Comparison of ENCODE assay signal across 8 cellular contexts in the genomic region with DNA sequence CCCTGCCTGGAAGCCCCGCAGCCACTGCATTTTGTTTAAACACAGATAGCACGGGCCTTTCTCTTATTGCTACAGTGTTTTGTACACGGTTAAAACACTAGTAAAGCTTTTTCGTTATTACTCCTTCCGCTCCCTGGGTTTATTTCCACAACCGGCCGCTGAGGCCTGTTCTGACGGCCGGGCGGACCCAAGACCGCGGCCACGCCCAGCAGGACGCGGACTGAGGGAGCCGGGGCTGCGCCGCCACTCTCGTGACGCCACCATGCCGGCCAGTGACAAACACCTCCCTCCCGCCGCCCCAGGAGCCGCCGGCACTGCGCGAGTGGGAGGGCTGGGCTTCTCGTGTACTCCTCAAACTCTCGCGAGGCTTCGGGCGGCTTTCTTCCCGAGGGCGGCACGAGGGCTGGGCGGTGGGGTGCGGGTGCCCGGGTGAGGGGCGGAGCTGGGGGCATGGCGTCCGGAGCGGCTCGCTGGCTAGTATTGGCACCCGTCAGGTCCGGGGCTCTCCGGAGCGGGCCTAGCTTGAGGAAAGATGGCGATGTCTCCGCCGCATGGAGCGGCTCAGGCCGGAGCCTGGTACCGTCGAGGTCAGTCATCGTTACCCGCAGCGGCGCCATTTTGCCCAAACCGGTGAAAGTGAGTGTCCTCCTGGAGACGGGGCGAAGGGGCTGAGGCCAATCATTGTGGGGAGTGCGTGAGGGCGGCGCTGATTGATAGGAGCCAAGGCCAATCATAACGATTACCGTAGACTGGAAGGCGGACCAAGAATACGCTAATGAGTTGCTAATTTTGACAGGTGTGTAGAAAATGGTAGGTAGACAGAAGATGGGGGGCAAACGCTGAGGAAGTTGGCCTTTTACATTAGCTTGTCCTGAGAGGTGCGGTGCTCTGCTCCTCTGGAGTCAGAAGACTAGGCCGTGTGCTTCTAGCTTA. TPM values are rescaled to one million over a fixed set of nuclear protein-coding genes. Genes with fewer than 3 reads are reported as not detected.
DNase-seq lines count a peak whose midpoint lies in the region; ATAC-seq and TF ChIP-seq lines count a peak whose summit lies in the region.

A gene with protein sequence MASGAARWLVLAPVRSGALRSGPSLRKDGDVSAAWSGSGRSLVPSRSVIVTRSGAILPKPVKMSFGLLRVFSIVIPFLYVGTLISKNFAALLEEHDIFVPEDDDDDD (plus strand): TSS at position 382 of the 933 bp plus-strand sequence. CDS start 69 bp downstream, at position 451.

- H3K36me3 ChIP-seq in smooth muscle cell (ENCODE audit: low read depth): no peaks in the 10 kb centered on the region

- peak within 1 kb of the TSS; percentile 89 for H3K27ac Mint-ChIP-seq in WTC11

- H3F3A ChIP-seq in smooth muscle cell (ENCODE audit: low read depth): peaks cover 15% of the 10 kb centered on the region

- peak within 1 kb of the TSS; percentile 93 for H3K4me3 ChIP-seq in AG04450 (ENCODE audit: low read depth, low read length)
- H3K4me3 ChIP-seq in cardiac fibroblast (replicated peaks in 1 of 2; ENCODE audit: low read depth in 2 of 2, low read length in 2 of 2): peak within 1 kb of the TSS; percentile 73 to 86
- H3K4me3 ChIP-seq in smooth muscle cell: peak within 1 kb of the TSS; percentile 69

- H3K9ac ChIP-seq in smooth muscle cell (ENCODE audit: low read depth): peak within 1 kb of the TSS; percentile 89

- H3K4me3 Mint-ChIP-seq in WTC11: peak within 1 kb of the TSS; percentile 95

- peaks cover 5% of the 10 kb centered on the region for H3K36me3 Mint-ChIP-seq in WTC11

- under 1% methylated on average over 69 of the region's 71 CpGs for WGBS in smooth muscle cell (ENCODE audit: low lambda C conversion rate)

- no peaks in the 10 kb centered on the region for H3K27me3 Mint-ChIP-seq in WTC11 (ENCODE audit: low read depth)

- H2AFZ ChIP-seq in smooth muscle cell (ENCODE audit: low read depth): peak within 1 kb of the TSS; percentile 92

- H3K79me2 ChIP-seq in smooth muscle cell (ENCODE audit: low read depth): peaks cover 19% of the 10 kb centered on the region

- H3K27me3 ChIP-seq in AG04450 (ENCODE audit: control insufficient read depth, insufficient read depth, low read length): no peaks in the 10 kb centered on the region
- H3K27me3 ChIP-seq in smooth muscle cell (ENCODE audit: low read depth): no peaks in the 10 kb centered on the region

- H4K20me1 ChIP-seq in smooth muscle cell (ENCODE audit: low read depth): no peaks in the 10 kb centered on the region

- CTCF ChIA-PET in AG04450 (lab: Charles Lee): interaction anchor here (0.9 to 1.0 kb wide), 2 partner anchors 9 to 12 kb away, joined by 3 to 4 read pairs; partner anchors contain the start of gene NAGA
- CTCF ChIA-PET in WTC11 (lab: Charles Lee): interaction anchor here (0.5 to 3.8 kb wide), 8 partner anchors 11 to 1690 kb away, joined by 3 to 27 read pairs (median 4); partner anchors contain the start of genes NDUFA6 and SREBF2

- H3K27ac ChIP-seq in AG04450 (ENCODE audit: low read depth, low read length): peak within 1 kb of the TSS; percentile 93
- peak within 1 kb of the TSS; percentile 98 for H3K27ac ChIP-seq in smooth muscle cell (ENCODE audit: low read depth)

- H3K4me2 ChIP-seq in smooth muscle cell: peak within 1 kb of the TSS; percentile 92

- H3K4me1 ChIP-seq in smooth muscle cell (ENCODE audit: low read depth): peaks cover 12% of the 10 kb centered on the region

- peaks cover 24% of the 10 kb centered on the region for H3K4me1 Mint-ChIP-seq in WTC11

- H3K9me3 Mint-ChIP-seq in WTC11: no peaks in the 10 kb centered on the region

- H3K9me3 ChIP-seq in AG04450 (ENCODE audit: control insufficient read depth, insufficient read depth, low read length): peaks cover 7% of the 10 kb centered on the region
- H3K9me3 ChIP-seq in smooth muscle cell (replicated peaks; ENCODE audit: low read depth): no peaks in the 10 kb centered on the region

- TF ChIP-seq CTCF in AG04450 (IDR thresholded peaks at IDR 0.05; ENCODE audit: low read depth, low read length) (no peak), WTC11 (IDR thresholded peaks at IDR 0.05) (no peak), cardiac fibroblast (IDR thresholded peaks at IDR 0.05; ENCODE audit: low read depth, low read length) (no peak), smooth muscle cell (IDR thresholded peaks at IDR 0.05; ENCODE audit: borderline replicate concordance, insufficient read depth, poor library complexity, severe bottlenecking) (no peak)

- POLR2A ChIA-PET in AG04450 (lab: Yijun Ruan, JAX) (interaction anchor here (0.5 to 2.3 kb wide), 7 partner anchors 8 to 649 kb away, joined by 3 to 18 read pairs (median 4); partner anchors contain the start of genes NDUFA6 and WBP2NL), WTC11 (lab: Charles Lee) (interaction anchor here (0.6 to 3.1 kb wide), 5 partner anchors 10 to 390 kb away, joined by 3 to 16 read pairs (median 3); partner anchors contain the start of genes CENPM and NDUFA6)

- ATAC-seq in GM18909 (IDR thresholded peaks at IDR 0.05; ENCODE audit: poor library complexity, unreplicated experiment): peak; percentile 85
- peak; percentile 86 for ATAC-seq in HG03175 (IDR thresholded peaks at IDR 0.05; ENCODE audit: unreplicated experiment)
- peak; percentile 95 for ATAC-seq in WTC11

- peak; percentile 96 for DNase-seq in AG04450 (ENCODE audit: low read depth, low spot score)
- peak; percentile 84 for DNase-seq in NCI-H226
- peak; percentile 94 for DNase-seq in WTC11 (ENCODE audit: low spot score)
- DNase-seq in cardiac fibroblast (ENCODE audit: low read depth in 2 of 2): peak; percentile 99
- peak; percentile 97 for DNase-seq in iPS-NIHi7 (ENCODE audit: extremely low spot score)
- peak; percentile 99 for DNase-seq in smooth muscle cell (lab: John Stamatoyannopoulos, UW; ENCODE audit: unreplicated experiment)

TF ChIP-seq in WTC11, 78 proteins besides CTCF, POLR2A, EP300 and RAD21 (continues in another document):
- TF ChIP-seq NFE2L1 (CRISPR knock-in tag; IDR thresholded peaks at IDR 0.05) (no peak), ZMAT4 (CRISPR knock-in tag; IDR thresholded peaks at IDR 0.05) (0 out of 2 replicates have a peak, but pooled peaks have one; percentile 7), SMAD3 (CRISPR knock-in tag; IDR thresholded peaks at IDR 0.05; ENCODE audit: borderline replicate concordance) (0 out of 2 replicates have a peak, but pooled peaks have one; percentile 34), ZNF671 (CRISPR knock-in tag; IDR thresholded peaks at IDR 0.05) (no peak)
- TF ChIP-seq, protein P1, sequence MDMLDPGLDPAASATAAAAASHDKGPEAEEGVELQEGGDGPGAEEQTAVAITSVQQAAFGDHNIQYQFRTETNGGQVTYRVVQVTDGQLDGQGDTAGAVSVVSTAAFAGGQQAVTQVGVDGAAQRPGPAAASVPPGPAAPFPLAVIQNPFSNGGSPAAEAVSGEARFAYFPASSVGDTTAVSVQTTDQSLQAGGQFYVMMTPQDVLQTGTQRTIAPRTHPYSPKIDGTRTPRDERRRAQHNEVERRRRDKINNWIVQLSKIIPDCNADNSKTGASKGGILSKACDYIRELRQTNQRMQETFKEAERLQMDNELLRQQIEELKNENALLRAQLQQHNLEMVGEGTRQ (CRISPR knock-in tag; IDR thresholded peaks at IDR 0.05): 0 out of 2 replicates have a peak, but pooled peaks have one; percentile 27
- TF ChIP-seq, protein P2, sequence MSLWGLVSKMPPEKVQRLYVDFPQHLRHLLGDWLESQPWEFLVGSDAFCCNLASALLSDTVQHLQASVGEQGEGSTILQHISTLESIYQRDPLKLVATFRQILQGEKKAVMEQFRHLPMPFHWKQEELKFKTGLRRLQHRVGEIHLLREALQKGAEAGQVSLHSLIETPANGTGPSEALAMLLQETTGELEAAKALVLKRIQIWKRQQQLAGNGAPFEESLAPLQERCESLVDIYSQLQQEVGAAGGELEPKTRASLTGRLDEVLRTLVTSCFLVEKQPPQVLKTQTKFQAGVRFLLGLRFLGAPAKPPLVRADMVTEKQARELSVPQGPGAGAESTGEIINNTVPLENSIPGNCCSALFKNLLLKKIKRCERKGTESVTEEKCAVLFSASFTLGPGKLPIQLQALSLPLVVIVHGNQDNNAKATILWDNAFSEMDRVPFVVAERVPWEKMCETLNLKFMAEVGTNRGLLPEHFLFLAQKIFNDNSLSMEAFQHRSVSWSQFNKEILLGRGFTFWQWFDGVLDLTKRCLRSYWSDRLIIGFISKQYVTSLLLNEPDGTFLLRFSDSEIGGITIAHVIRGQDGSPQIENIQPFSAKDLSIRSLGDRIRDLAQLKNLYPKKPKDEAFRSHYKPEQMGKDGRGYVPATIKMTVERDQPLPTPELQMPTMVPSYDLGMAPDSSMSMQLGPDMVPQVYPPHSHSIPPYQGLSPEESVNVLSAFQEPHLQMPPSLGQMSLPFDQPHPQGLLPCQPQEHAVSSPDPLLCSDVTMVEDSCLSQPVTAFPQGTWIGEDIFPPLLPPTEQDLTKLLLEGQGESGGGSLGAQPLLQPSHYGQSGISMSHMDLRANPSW (CRISPR knock-in tag; conservative IDR thresholded peaks at IDR 0.05; ENCODE audit: low read depth): no peak
- TF ChIP-seq, protein P3, sequence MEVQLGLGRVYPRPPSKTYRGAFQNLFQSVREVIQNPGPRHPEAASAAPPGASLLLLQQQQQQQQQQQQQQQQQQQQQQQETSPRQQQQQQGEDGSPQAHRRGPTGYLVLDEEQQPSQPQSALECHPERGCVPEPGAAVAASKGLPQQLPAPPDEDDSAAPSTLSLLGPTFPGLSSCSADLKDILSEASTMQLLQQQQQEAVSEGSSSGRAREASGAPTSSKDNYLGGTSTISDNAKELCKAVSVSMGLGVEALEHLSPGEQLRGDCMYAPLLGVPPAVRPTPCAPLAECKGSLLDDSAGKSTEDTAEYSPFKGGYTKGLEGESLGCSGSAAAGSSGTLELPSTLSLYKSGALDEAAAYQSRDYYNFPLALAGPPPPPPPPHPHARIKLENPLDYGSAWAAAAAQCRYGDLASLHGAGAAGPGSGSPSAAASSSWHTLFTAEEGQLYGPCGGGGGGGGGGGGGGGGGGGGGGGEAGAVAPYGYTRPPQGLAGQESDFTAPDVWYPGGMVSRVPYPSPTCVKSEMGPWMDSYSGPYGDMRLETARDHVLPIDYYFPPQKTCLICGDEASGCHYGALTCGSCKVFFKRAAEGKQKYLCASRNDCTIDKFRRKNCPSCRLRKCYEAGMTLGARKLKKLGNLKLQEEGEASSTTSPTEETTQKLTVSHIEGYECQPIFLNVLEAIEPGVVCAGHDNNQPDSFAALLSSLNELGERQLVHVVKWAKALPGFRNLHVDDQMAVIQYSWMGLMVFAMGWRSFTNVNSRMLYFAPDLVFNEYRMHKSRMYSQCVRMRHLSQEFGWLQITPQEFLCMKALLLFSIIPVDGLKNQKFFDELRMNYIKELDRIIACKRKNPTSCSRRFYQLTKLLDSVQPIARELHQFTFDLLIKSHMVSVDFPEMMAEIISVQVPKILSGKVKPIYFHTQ (CRISPR knock-in tag; IDR thresholded peaks at IDR 0.05): no peak

RNA-seq across cellular contexts. Expression of the gene that starts here (rescaled TPM):
- polyA plus RNA-seq in AG04450 (2011; rRNA removed): 25.6 and 28.9 TPM in 2 replicates
- polyA minus RNA-seq in AG04450 (2011; rRNA and poly(A)+ RNA removed): 5.8 and 8.6 TPM in 2 replicates
- total RNA-seq in WTC11 (2021): 39.9 to 50.6 TPM (median 49.6 TPM) in 3 replicates
- 4.4 and 6.5 TPM in 2 replicates for total RNA-seq in smooth muscle cell
- 57.9 and 78.0 TPM in 2 replicates for polyA plus RNA-seq in smooth muscle cell

Comparison
In these comparisons a context has a peak if more than half of its experiments do, and no peak if none do; other contexts are left out.
1. Peak in every context shown above with its lines: DNase-seq, ATAC-seq, H3K4me3 ChIP-seq and H3K27ac ChIP-seq.